Comparison of ENCODE assay signal across 2 cellular contexts in the genomic region with DNA sequence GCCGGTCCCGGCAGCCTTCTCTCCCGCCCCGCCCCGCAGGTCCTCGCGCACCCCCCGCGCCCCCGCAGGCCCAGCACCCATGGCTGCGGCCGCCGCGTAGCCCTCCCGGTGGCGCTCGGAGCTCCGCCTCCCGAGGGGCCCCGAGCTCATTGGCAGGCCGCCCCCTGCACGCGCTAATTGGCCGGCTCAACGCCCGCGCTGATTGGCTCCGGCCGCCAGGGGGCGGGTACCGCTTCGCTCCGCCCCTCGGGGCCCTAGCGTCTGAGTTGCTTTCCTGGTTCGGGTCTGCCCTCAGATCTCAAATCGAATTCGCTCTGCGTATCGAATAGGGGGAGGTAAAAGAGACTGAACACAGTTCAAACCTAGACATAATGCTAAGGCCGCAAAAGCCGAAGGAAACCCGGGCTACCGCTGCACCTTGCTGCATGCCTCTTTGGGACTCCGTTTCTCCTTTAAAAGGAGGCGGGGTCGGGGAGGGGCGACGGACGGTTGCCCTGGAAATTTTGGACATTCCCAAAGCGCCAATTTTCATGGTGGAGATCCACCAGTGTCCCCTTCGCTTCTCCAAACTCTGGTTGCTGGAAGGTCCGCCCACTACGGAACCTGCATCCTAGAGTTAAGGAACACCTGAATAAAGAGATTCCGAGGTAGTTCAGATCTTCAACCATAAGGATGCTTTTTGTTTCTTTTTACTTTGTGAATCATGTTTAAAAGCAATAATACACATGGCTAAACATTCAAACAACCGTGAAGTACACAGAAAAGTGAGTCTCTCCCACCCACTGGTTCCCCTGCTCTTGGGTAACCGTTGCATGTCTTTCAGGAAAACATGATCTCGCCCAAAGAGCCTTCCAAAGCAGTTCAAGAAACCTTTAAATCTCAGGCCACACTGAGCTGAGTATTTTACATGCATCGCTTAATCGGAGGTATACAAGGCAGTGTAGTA.
TF ChIP-seq lines count a peak whose summit lies in the region.

A gene (minus strand): TSS at position 117 of the 946 bp plus-strand sequence. CDS start 463 bp downstream, outside the sequence.

TF ChIP-seq in HCT116, 20 proteins besides CTCF, POLR2A, EP300 and RAD21 (continued from another document):
- peak; percentile 78 for TF ChIP-seq POLR2AphosphoS5 (IDR thresholded peaks at IDR 0.05; ENCODE audit: low read depth, low read length)
- TF ChIP-seq ZFX (IDR thresholded peaks at IDR 0.05) = no peak
- TF ChIP-seq YY1 (IDR thresholded peaks at IDR 0.05; ENCODE audit: extremely low read depth, insufficient replicate concordance, low read depth, low read length) = peak; percentile 73
- TF ChIP-seq, protein P1, sequence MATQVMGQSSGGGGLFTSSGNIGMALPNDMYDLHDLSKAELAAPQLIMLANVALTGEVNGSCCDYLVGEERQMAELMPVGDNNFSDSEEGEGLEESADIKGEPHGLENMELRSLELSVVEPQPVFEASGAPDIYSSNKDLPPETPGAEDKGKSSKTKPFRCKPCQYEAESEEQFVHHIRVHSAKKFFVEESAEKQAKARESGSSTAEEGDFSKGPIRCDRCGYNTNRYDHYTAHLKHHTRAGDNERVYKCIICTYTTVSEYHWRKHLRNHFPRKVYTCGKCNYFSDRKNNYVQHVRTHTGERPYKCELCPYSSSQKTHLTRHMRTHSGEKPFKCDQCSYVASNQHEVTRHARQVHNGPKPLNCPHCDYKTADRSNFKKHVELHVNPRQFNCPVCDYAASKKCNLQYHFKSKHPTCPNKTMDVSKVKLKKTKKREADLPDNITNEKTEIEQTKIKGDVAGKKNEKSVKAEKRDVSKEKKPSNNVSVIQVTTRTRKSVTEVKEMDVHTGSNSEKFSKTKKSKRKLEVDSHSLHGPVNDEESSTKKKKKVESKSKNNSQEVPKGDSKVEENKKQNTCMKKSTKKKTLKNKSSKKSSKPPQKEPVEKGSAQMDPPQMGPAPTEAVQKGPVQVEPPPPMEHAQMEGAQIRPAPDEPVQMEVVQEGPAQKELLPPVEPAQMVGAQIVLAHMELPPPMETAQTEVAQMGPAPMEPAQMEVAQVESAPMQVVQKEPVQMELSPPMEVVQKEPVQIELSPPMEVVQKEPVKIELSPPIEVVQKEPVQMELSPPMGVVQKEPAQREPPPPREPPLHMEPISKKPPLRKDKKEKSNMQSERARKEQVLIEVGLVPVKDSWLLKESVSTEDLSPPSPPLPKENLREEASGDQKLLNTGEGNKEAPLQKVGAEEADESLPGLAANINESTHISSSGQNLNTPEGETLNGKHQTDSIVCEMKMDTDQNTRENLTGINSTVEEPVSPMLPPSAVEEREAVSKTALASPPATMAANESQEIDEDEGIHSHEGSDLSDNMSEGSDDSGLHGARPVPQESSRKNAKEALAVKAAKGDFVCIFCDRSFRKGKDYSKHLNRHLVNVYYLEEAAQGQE (IDR thresholded peaks at IDR 0.05; ENCODE audit: low read depth) = no peak
- no peak for TF ChIP-seq ELF1 (IDR thresholded peaks at IDR 0.05; ENCODE audit: borderline replicate concordance, low read depth)
- no peak for TF ChIP-seq CBX3 (IDR thresholded peaks at IDR 0.05; ENCODE audit: low read depth)
- no peak for TF ChIP-seq EZH2phosphoT487 (IDR thresholded peaks at IDR 0.05; ENCODE audit: borderline replicate concordance)
- TF ChIP-seq, protein P2, sequence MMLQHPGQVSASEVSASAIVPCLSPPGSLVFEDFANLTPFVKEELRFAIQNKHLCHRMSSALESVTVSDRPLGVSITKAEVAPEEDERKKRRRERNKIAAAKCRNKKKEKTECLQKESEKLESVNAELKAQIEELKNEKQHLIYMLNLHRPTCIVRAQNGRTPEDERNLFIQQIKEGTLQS (IDR thresholded peaks at IDR 0.05) = no peak
- TF ChIP-seq SIN3A (IDR thresholded peaks at IDR 0.05; ENCODE audit: low read depth) = peak; percentile 51; the same call in 1 of the 2 replicates

TF ChIP-seq in SK-N-SH, 30 proteins besides CTCF, POLR2A, EP300 and RAD21 (continued from another document):
- TF ChIP-seq, protein P3, sequence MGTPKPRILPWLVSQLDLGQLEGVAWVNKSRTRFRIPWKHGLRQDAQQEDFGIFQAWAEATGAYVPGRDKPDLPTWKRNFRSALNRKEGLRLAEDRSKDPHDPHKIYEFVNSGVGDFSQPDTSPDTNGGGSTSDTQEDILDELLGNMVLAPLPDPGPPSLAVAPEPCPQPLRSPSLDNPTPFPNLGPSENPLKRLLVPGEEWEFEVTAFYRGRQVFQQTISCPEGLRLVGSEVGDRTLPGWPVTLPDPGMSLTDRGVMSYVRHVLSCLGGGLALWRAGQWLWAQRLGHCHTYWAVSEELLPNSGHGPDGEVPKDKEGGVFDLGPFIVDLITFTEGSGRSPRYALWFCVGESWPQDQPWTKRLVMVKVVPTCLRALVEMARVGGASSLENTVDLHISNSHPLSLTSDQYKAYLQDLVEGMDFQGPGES (IDR thresholded peaks at IDR 0.05; ENCODE audit: low read depth, low read length) = 0 out of 2 replicates have a peak, but pooled peaks have one; percentile 17
- TF ChIP-seq POLR2AphosphoS5 (IDR thresholded peaks at IDR 0.05; ENCODE audit: low read depth, low read length) (0 out of 2 replicates have a peak, but pooled peaks have one; percentile 31), TAF1 (IDR thresholded peaks at IDR 0.05; ENCODE audit: borderline replicate concordance, low read depth, low read length) (0 out of 2 replicates have a peak, but pooled peaks have one; percentile 49), FOSL2 (IDR thresholded peaks at IDR 0.05; ENCODE audit: borderline replicate concordance, low read depth) (no peak), MEF2A (IDR thresholded peaks at IDR 0.05; ENCODE audit: borderline replicate concordance, low read depth) (no peak), NRF1 (IDR thresholded peaks at IDR 0.05; ENCODE audit: low read depth, low read length) (0 out of 2 replicates have a peak, but pooled peaks have one; percentile 15)
